Comparison of ENCODE assay signal across 18 cellular contexts in genomic region chr17:41588126-41588810, GRCh38. TPM values are rescaled to one million over a fixed set of nuclear protein-coding genes. Genes with fewer than 3 reads are reported as not detected.
"Had no signal": no experiment of that assay in that cellular context is flagged by ENCODE, and none has a peak within 500 bp of the region (broad histone marks: within the 10 kb centered on the region; RNA-seq: fewer than 3 reads in every experiment).

No MANE protein-coding gene starts in this region.

- H3K9me3 ChIP-seq: pancreas, tibial artery, vagina had no signal

- H3K27ac ChIP-seq: pancreas, tibial artery had no signal

- H3K27me3 ChIP-seq: pancreas, vagina had no signal

- H3K4me1 ChIP-seq: pancreas had no signal

- H3K36me3 Mint-ChIP-seq: activated naive CD4-positive, alpha-beta T cell treated with anti-CD3 and anti-CD28 coated beads, Interleukin-2, amount 10 ng/mL, durations not matched to agents 7 days and 5 days; naive B cell; stimulated activated effector memory CD8-positive, alpha-beta T cell treated with anti-CD3 and anti-CD28 coated beads, Interleukin-12 subunit alpha, Interleukin-12 subunit beta, amount 100 ng/mL, for 72 hours had no signal

- H3K9me3 Mint-ChIP-seq: activated naive CD4-positive, alpha-beta T cell treated with anti-CD3 and anti-CD28 coated beads, Interleukin-2, amount 10 ng/mL, durations not matched to agents 7 days and 5 days; activated T-helper 1 cell treated with anti-CD3 and anti-CD28 coated beads, Interleukin-12 subunit alpha, Interleukin-12 subunit beta, Interleukin-2, Interleukin-4 antibody, amounts not matched to agents 30 ng/mL and 10 ng/mL and 1 ng/mL, durations not matched to agents 14 hours and 24 hours and 36 hours; central memory CD8-positive, alpha-beta T cell; naive B cell; stimulated activated effector memory CD8-positive, alpha-beta T cell treated with anti-CD3 and anti-CD28 coated beads, Interleukin-12 subunit alpha, Interleukin-12 subunit beta, amount 100 ng/mL, for 72 hours; T-helper 2 cell treated with Interferon-gamma antibody and Interleukin-4, amounts not matched to agents 5 μg/mL and 100 μg/mL, for 36 hours had no signal

- H3K4me3 ChIP-seq: pancreas, tibial artery, vagina had no signal

- H3K36me3 ChIP-seq: pancreas, tibial artery, vagina had no signal

- H3K4me3 Mint-ChIP-seq: activated naive CD4-positive, alpha-beta T cell treated with anti-CD3 and anti-CD28 coated beads, Interleukin-2, amount 10 ng/mL, durations not matched to agents 7 days and 5 days; activated T-helper 1 cell treated with anti-CD3 and anti-CD28 coated beads, Interleukin-12 subunit alpha, Interleukin-12 subunit beta, Interleukin-2, Interleukin-4 antibody, amounts not matched to agents 30 ng/mL and 10 ng/mL and 1 ng/mL, durations not matched to agents 14 hours and 24 hours and 36 hours; central memory CD8-positive, alpha-beta T cell; naive B cell; stimulated activated effector memory CD8-positive, alpha-beta T cell treated with anti-CD3 and anti-CD28 coated beads, Interleukin-12 subunit alpha, Interleukin-12 subunit beta, amount 100 ng/mL, for 72 hours; T-helper 2 cell treated with Interferon-gamma antibody and Interleukin-4, amounts not matched to agents 5 μg/mL and 100 μg/mL, for 36 hours had no signal

- DNase-seq: activated CD4-positive, alpha-beta T cell treated with anti-CD3 and anti-CD28 coated beads, Interleukin-2, amount 50 U/mL, for 1 hour; activated CD4-positive, CD25-positive, alpha-beta regulatory T cell; activated CD8-positive, alpha-beta memory T cell treated with anti-CD3 and anti-CD28 coated beads for 24 hours; activated naive CD4-positive, alpha-beta T cell treated with anti-CD3 and anti-CD28 coated beads, Interleukin-2, amount 10 ng/mL, durations not matched to agents 7 days and 5 days; cortex of kidney; effector CD8-positive, alpha-beta T cell; naive B cell; pancreas had no signal

- ATAC-seq: pancreas; stimulated activated effector memory CD8-positive, alpha-beta T cell treated with anti-CD3 and anti-CD28 coated beads, Interleukin-12 subunit alpha, Interleukin-12 subunit beta, amount 100 ng/mL, for 72 hours had no signal

- H3K27ac Mint-ChIP-seq: activated naive CD4-positive, alpha-beta T cell treated with anti-CD3 and anti-CD28 coated beads, Interleukin-2, amount 10 ng/mL, durations not matched to agents 7 days and 5 days; activated T-helper 1 cell treated with anti-CD3 and anti-CD28 coated beads, Interleukin-12 subunit alpha, Interleukin-12 subunit beta, Interleukin-2, Interleukin-4 antibody, amounts not matched to agents 30 ng/mL and 10 ng/mL and 1 ng/mL, durations not matched to agents 14 hours and 24 hours and 36 hours; stimulated activated effector memory CD8-positive, alpha-beta T cell treated with anti-CD3 and anti-CD28 coated beads, Interleukin-12 subunit alpha, Interleukin-12 subunit beta, amount 100 ng/mL, for 72 hours; T-helper 2 cell treated with Interferon-gamma antibody and Interleukin-4, amounts not matched to agents 5 μg/mL and 100 μg/mL, for 36 hours had no signal

- H3K4me1 Mint-ChIP-seq: activated naive CD4-positive, alpha-beta T cell treated with anti-CD3 and anti-CD28 coated beads, Interleukin-2, amount 10 ng/mL, durations not matched to agents 7 days and 5 days; central memory CD8-positive, alpha-beta T cell; naive B cell; stimulated activated effector memory CD8-positive, alpha-beta T cell treated with anti-CD3 and anti-CD28 coated beads, Interleukin-12 subunit alpha, Interleukin-12 subunit beta, amount 100 ng/mL, for 72 hours had no signal

RNA-seq across cellular contexts. Expression of gene KRT14, which starts 1.6 kb away (rescaled TPM):
- total RNA-seq: activated T-helper 1 cell treated with anti-CD3 and anti-CD28 coated beads, Interleukin-12 subunit alpha, Interleukin-12 subunit beta, Interleukin-2, Interleukin-4 antibody, amounts not matched to agents 30 ng/mL and 10 ng/mL and 1 ng/mL, durations not matched to agents 14 hours and 24 hours and 36 hours; lung microvascular endothelial cell; mononuclear cell had no signal

RNA-seq across cellular contexts. Expression of gene KRT9, which starts 16.4 kb away (rescaled TPM):
- total RNA-seq: activated T-helper 1 cell treated with anti-CD3 and anti-CD28 coated beads, Interleukin-12 subunit alpha, Interleukin-12 subunit beta, Interleukin-2, Interleukin-4 antibody, amounts not matched to agents 30 ng/mL and 10 ng/mL and 1 ng/mL, durations not matched to agents 14 hours and 24 hours and 36 hours; endothelial cell of umbilical vein; lung microvascular endothelial cell; pancreas; renal cortical epithelial cell; vagina had no signal

RNA-seq across cellular contexts. Expression of gene KRT16, which starts 24.3 kb away (rescaled TPM):
- total RNA-seq: activated T-helper 1 cell treated with anti-CD3 and anti-CD28 coated beads, Interleukin-12 subunit alpha, Interleukin-12 subunit beta, Interleukin-2, Interleukin-4 antibody, amounts not matched to agents 30 ng/mL and 10 ng/mL and 1 ng/mL, durations not matched to agents 14 hours and 24 hours and 36 hours; endothelial cell of umbilical vein; lung microvascular endothelial cell; mononuclear cell had no signal

RNA-seq across cellular contexts. Expression of gene KRT17, which starts 36.1 kb away (rescaled TPM):
- total RNA-seq: activated T-helper 1 cell treated with anti-CD3 and anti-CD28 coated beads, Interleukin-12 subunit alpha, Interleukin-12 subunit beta, Interleukin-2, Interleukin-4 antibody, amounts not matched to agents 30 ng/mL and 10 ng/mL and 1 ng/mL, durations not matched to agents 14 hours and 24 hours and 36 hours; lung microvascular endothelial cell had no signal
